In genomic region chr17:39663340-39663687, GRCh38 we compare ENCODE assay signal across 2 cellular contexts.
TF ChIP-seq lines count a peak whose summit lies in the region.

No MANE protein-coding gene starts in this region.

TF ChIP-seq in GM23338, 12 proteins besides CTCF, POLR2A, EP300 and RAD21:
- TF ChIP-seq ZNF331 (CRISPR knock-in tag; IDR thresholded peaks at IDR 0.05; ENCODE audit: low read depth) (no peak), JUNB (IDR thresholded peaks at IDR 0.05; ENCODE audit: unreplicated experiment) (no peak), ZNF462 (CRISPR knock-in tag; IDR thresholded peaks at IDR 0.05) (no peak), POLR2AphosphoS5 (IDR thresholded peaks at IDR 0.05; ENCODE audit: low read depth) (no peak), ETS1 (IDR thresholded peaks at IDR 0.05) (no peak), EZH2phosphoT487 (IDR thresholded peaks at IDR 0.05; ENCODE audit: unreplicated experiment) (no peak), EZH2 (IDR thresholded peaks at IDR 0.05; ENCODE audit: low read depth, unreplicated experiment) (no peak), ZNF114 (CRISPR knock-in tag; IDR thresholded peaks at IDR 0.05) (no peak), REST (IDR thresholded peaks at IDR 0.05; ENCODE audit: unreplicated experiment) (no peak), CREB1 (CRISPR knock-in tag; IDR thresholded peaks at IDR 0.05; ENCODE audit: low read depth) (no peak), NANOG (IDR thresholded peaks at IDR 0.05; ENCODE audit: borderline replicate concordance) (no peak), STAT1 (IDR thresholded peaks at IDR 0.05; ENCODE audit: unreplicated experiment) (no peak)
TF ChIP-seq in GM23338: peak in this region for 0.

TF ChIP-seq in K562, 482 proteins besides CTCF, POLR2A, EP300 and RAD21 (continues in another document):
- TF ChIP-seq, protein P1, sequence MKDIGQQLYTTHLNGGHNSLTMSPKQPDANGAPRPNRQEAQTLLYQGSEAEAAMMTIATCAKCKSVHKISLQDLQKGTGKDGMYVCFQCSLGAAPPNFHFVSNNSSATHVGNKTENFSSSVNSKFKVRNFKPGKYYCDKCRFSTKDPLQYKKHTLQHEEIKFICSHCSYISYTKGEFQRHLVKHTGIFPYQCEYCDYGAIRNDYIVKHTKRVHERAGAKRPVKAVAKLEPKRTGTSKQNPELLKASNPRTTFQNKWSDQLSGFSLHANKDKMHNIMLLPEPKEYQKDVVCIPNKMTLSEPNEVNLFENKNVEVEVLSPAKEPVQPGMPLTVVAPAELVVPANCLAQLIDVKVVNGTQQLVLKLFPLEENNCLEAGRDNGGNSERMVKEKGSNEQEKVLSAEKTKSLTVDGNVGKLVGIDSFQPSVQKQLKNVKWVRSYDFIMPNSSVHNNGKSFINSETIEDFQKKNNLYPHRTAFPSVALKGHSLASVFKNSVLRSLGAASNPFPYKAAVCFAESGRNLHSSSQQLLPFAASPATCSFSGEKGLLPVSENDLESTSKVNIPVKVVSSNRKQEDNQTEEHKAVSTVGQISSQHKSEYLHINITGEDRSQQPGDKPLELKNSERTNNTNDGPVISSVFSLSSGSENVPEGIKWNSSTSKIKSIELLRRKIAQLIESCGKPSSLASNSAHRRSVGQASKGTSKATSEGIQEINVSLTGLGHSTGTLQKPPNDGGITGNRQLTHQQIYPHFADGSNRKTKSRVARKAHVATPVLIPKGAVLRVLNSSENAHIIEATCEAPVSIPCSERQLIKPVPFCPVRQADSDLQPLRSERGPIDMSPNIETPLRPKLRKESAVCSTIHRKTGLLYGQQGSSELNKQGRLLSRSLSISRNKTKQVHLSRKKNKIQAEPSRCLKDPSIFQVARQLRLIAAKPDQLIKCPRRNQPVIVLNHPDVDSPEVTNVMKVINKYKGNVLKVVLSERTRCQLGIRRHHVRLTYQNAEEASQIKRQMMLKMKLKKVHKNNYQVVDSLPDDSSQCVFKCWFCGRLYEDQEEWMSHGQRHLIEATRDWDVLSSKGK (CRISPR knock-in tag; IDR thresholded peaks at IDR 0.05), result no peak
- no peak for TF ChIP-seq ZNF324 (CRISPR knock-in tag; IDR thresholded peaks at IDR 0.05)
- TF ChIP-seq HEY1 (CRISPR knock-in tag; IDR thresholded peaks at IDR 0.05; ENCODE audit: borderline replicate concordance), result no peak
- TF ChIP-seq ZBTB33 (CRISPR knock-in tag; IDR thresholded peaks at IDR 0.05), result no peak
- TF ChIP-seq, protein P2, sequence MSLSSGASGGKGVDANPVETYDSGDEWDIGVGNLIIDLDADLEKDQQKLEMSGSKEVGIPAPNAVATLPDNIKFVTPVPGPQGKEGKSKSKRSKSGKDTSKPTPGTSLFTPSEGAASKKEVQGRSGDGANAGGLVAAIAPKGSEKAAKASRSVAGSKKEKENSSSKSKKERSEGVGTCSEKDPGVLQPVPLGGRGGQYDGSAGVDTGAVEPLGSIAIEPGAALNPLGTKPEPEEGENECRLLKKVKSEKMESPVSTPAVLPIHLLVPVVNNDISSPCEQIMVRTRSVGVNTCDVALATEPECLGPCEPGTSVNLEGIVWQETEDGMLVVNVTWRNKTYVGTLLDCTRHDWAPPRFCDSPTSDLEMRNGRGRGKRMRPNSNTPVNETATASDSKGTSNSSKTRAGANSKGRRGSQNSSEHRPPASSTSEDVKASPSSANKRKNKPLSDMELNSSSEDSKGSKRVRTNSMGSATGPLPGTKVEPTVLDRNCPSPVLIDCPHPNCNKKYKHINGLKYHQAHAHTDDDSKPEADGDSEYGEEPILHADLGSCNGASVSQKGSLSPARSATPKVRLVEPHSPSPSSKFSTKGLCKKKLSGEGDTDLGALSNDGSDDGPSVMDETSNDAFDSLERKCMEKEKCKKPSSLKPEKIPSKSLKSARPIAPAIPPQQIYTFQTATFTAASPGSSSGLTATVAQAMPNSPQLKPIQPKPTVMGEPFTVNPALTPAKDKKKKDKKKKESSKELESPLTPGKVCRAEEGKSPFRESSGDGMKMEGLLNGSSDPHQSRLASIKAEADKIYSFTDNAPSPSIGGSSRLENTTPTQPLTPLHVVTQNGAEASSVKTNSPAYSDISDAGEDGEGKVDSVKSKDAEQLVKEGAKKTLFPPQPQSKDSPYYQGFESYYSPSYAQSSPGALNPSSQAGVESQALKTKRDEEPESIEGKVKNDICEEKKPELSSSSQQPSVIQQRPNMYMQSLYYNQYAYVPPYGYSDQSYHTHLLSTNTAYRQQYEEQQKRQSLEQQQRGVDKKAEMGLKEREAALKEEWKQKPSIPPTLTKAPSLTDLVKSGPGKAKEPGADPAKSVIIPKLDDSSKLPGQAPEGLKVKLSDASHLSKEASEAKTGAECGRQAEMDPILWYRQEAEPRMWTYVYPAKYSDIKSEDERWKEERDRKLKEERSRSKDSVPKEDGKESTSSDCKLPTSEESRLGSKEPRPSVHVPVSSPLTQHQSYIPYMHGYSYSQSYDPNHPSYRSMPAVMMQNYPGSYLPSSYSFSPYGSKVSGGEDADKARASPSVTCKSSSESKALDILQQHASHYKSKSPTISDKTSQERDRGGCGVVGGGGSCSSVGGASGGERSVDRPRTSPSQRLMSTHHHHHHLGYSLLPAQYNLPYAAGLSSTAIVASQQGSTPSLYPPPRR (CRISPR knock-in tag; IDR thresholded peaks at IDR 0.05; ENCODE audit: borderline replicate concordance), result no peak
- TF ChIP-seq TCFL5 (CRISPR knock-in tag; conservative IDR thresholded peaks at IDR 0.05), result no peak
- no peak for TF ChIP-seq DIDO1 (tag; IDR thresholded peaks at IDR 0.05; ENCODE audit: low read depth)
- 0 out of 2 replicates have a peak, but pooled peaks have one; percentile 2 for TF ChIP-seq POLR2G (IDR thresholded peaks at IDR 0.05; ENCODE audit: low read depth, low read length)
- TF ChIP-seq ARHGAP35 (IDR thresholded peaks at IDR 0.05; ENCODE audit: partially characterized antibody), result no peak
- TF ChIP-seq PTBP1 (IDR thresholded peaks at IDR 0.05; ENCODE audit: low read depth, low read length), result no peak
- TF ChIP-seq HNRNPUL1 (IDR thresholded peaks at IDR 0.05; ENCODE audit: low read length), result no peak
- TF ChIP-seq TOE1 (IDR thresholded peaks at IDR 0.05; ENCODE audit: borderline replicate concordance), result no peak
- TF ChIP-seq TOE1 (CRISPR knock-in tag; IDR thresholded peaks at IDR 0.05; ENCODE audit: borderline replicate concordance, low read depth), result no peak
- no peak for TF ChIP-seq CCNT2 (IDR thresholded peaks at IDR 0.05; ENCODE audit: borderline replicate concordance, extremely low read depth, insufficient read length, low read depth, low read length)
- TF ChIP-seq, protein P3, sequence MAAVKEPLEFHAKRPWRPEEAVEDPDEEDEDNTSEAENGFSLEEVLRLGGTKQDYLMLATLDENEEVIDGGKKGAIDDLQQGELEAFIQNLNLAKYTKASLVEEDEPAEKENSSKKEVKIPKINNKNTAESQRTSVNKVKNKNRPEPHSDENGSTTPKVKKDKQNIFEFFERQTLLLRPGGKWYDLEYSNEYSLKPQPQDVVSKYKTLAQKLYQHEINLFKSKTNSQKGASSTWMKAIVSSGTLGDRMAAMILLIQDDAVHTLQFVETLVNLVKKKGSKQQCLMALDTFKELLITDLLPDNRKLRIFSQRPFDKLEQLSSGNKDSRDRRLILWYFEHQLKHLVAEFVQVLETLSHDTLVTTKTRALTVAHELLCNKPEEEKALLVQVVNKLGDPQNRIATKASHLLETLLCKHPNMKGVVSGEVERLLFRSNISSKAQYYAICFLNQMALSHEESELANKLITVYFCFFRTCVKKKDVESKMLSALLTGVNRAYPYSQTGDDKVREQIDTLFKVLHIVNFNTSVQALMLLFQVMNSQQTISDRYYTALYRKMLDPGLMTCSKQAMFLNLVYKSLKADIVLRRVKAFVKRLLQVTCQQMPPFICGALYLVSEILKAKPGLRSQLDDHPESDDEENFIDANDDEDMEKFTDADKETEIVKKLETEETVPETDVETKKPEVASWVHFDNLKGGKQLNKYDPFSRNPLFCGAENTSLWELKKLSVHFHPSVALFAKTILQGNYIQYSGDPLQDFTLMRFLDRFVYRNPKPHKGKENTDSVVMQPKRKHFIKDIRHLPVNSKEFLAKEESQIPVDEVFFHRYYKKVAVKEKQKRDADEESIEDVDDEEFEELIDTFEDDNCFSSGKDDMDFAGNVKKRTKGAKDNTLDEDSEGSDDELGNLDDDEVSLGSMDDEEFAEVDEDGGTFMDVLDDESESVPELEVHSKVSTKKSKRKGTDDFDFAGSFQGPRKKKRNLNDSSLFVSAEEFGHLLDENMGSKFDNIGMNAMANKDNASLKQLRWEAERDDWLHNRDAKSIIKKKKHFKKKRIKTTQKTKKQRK (IDR thresholded peaks at IDR 0.05; ENCODE audit: borderline replicate concordance, low read depth, low read length), result no peak
- no peak for TF ChIP-seq ZNF124 (CRISPR knock-in tag; IDR thresholded peaks at IDR 0.05)
- TF ChIP-seq, protein P4, sequence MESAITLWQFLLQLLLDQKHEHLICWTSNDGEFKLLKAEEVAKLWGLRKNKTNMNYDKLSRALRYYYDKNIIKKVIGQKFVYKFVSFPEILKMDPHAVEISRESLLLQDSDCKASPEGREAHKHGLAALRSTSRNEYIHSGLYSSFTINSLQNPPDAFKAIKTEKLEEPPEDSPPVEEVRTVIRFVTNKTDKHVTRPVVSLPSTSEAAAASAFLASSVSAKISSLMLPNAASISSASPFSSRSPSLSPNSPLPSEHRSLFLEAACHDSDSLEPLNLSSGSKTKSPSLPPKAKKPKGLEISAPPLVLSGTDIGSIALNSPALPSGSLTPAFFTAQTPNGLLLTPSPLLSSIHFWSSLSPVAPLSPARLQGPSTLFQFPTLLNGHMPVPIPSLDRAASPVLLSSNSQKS (CRISPR knock-in tag; IDR thresholded peaks at IDR 0.05), result no peak
- no peak for TF ChIP-seq HES1 (IDR thresholded peaks at IDR 0.05; ENCODE audit: low read depth)
- TF ChIP-seq VEZF1 (CRISPR knock-in tag; IDR thresholded peaks at IDR 0.05), result peak; percentile 63; the same call in 1 of the 2 replicates
- no peak for TF ChIP-seq ZNF431 (CRISPR knock-in tag; IDR thresholded peaks at IDR 0.05)
- TF ChIP-seq, protein P5, sequence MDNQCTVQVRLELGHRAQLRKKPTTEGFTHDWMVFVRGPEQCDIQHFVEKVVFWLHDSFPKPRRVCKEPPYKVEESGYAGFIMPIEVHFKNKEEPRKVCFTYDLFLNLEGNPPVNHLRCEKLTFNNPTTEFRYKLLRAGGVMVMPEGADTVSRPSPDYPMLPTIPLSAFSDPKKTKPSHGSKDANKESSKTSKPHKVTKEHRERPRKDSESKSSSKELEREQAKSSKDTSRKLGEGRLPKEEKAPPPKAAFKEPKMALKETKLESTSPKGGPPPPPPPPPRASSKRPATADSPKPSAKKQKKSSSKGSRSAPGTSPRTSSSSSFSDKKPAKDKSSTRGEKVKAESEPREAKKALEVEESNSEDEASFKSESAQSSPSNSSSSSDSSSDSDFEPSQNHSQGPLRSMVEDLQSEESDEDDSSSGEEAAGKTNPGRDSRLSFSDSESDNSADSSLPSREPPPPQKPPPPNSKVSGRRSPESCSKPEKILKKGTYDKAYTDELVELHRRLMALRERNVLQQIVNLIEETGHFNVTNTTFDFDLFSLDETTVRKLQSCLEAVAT (IDR thresholded peaks at IDR 0.05), result no peak
- no peak for TF ChIP-seq TSC22D4 (tag; IDR thresholded peaks at IDR 0.05)
- TF ChIP-seq CHD4 (IDR thresholded peaks at IDR 0.05; ENCODE audit: insufficient read depth, insufficient replicate concordance, low read depth, low read length, poor library complexity, severe bottlenecking), result no peak
- no peak for TF ChIP-seq ZSCAN32 (CRISPR knock-in tag; IDR thresholded peaks at IDR 0.05)
- no peak for TF ChIP-seq KLF1 (tag; IDR thresholded peaks at IDR 0.05)
- no peak for TF ChIP-seq C11orf30 (IDR thresholded peaks at IDR 0.05; ENCODE audit: low read depth)
- TF ChIP-seq ZNF280A (IDR thresholded peaks at IDR 0.05; ENCODE audit: low read depth, partially characterized antibody), result no peak
- no peak for TF ChIP-seq CREB1 (IDR thresholded peaks at IDR 0.05)
- TF ChIP-seq CREB1 (CRISPR knock-in tag; IDR thresholded peaks at IDR 0.05), result no peak
- TF ChIP-seq ZKSCAN1 (IDR thresholded peaks at IDR 0.05; ENCODE audit: low read depth, low read length), result no peak
- TF ChIP-seq ZBTB7A (IDR thresholded peaks at IDR 0.05; ENCODE audit: borderline replicate concordance, control insufficient read depth, low read depth, low read length), result peak; percentile 46; the same call in 1 of the 2 replicates
- no peak for TF ChIP-seq ATF1 (CRISPR knock-in tag; IDR thresholded peaks at IDR 0.05)
- TF ChIP-seq ATF1 (tag; IDR thresholded peaks at IDR 0.05), result no peak
